Comparison of ENCODE assay signal across 14 cellular contexts in the genomic region with DNA sequence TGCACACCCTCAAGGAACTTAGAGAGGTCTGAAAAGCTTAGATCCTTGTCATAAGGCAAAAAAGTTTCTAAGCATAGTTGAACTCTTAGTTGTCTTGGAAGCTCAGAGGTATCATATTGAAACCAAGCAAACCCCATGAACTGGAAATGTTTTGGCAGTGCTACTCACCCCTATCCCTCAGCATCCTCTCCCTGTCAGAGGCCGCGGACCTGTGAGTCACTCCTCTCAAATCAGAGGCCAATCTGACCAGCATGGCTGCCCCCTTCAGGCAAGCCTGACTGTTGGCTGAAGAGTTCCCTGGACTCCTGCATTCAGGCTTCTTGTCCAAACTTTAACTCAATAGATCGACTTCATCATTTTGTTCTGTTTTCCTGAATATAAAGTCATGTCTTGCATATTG.
DNase-seq lines count a peak whose midpoint lies in the region; ATAC-seq and TF ChIP-seq lines count a peak whose summit lies in the region.
"Had no signal": no experiment of that assay in that cellular context is flagged by ENCODE, and none has a peak within 500 bp of the region (broad histone marks: within the 10 kb centered on the region; RNA-seq: fewer than 3 reads in every experiment).

No MANE protein-coding gene starts in this region.

- intact Hi-C loops in gastrocnemius medialis (cut with DNase I; ENCODE audit: low total_unique reads) = no loop called here
- intact Hi-C loops in tibial artery (cut with DNase I; ENCODE audit: low total_unique reads) = no loop called here

- no peak overlapping the region for H3K4me3 Mint-ChIP-seq in T-cell
- H3K4me3 Mint-ChIP-seq: CD4-positive, alpha-beta T cell; T-helper 2 cell treated with Interferon-gamma antibody and Interleukin-4, amounts not matched to agents 5 μg/mL and 100 μg/mL, for 36 hours had no signal

- CTCF ChIA-PET in AG04450 (lab: Charles Lee) = no interaction called here
- CTCF ChIA-PET in T-cell (lab: Charles Lee) = no interaction called here

- H3K4me3 ChIP-seq in AG04450 (ENCODE audit: low read depth, low read length) = no peak overlapping the region
- no peak overlapping the region for H3K4me3 ChIP-seq in gastrocnemius medialis
- H3K4me3 ChIP-seq in tibial artery = no peak overlapping the region
- H3K4me3 ChIP-seq: body of pancreas, GM12878, left ventricle myocardium inferior had no signal

- H3K27me3 ChIP-seq in AG04450 (ENCODE audit: control insufficient read depth, insufficient read depth, low read length) (no peaks in the 10 kb centered on the region), gastrocnemius medialis (no peaks in the 10 kb centered on the region), tibial artery (no peaks in the 10 kb centered on the region)
- H3K27me3 ChIP-seq: body of pancreas had no signal

- H3K4me1 ChIP-seq in gastrocnemius medialis (no peaks in the 10 kb centered on the region), tibial artery (no peaks in the 10 kb centered on the region)
- H3K4me1 ChIP-seq: body of pancreas, left ventricle myocardium inferior, parathyroid adenoma had no signal

- peaks cover 0 to 8% (median 0%) of the 10 kb centered on the region in 3 donors for H3K9me3 Mint-ChIP-seq in T-cell
- H3K9me3 Mint-ChIP-seq: CD4-positive, alpha-beta T cell had no signal

- POLR2A ChIA-PET in AG04450 (lab: Yijun Ruan, JAX) (no interaction called here), T-cell (lab: Charles Lee) (no interaction called here)

- no peak for TF ChIP-seq POLR2A in gastrocnemius medialis (IDR thresholded peaks at IDR 0.05)

- H3K36me3 ChIP-seq in gastrocnemius medialis (no peaks in the 10 kb centered on the region), tibial artery (no peaks in the 10 kb centered on the region)
- H3K36me3 ChIP-seq: left ventricle myocardium inferior had no signal

- in situ Hi-C loops in gastrocnemius medialis (cut with MboI; ENCODE audit: low sequenced_read_pairs in 4 of 4) = no loop called here

- ATAC-seq in GM18870 (IDR thresholded peaks at IDR 0.05; ENCODE audit: unreplicated experiment) (peak; percentile 64), gastrocnemius medialis (no peak), T-cell (replicated peaks in 1 of 4) (no peak)
- ATAC-seq: body of pancreas, GM12878 had no signal

- no peaks in the 10 kb centered on the region for H3K36me3 Mint-ChIP-seq in T-cell

- no peak overlapping the region for H3K27ac Mint-ChIP-seq in T-cell
- H3K27ac Mint-ChIP-seq: CD4-positive, alpha-beta T cell; T-helper 2 cell treated with Interferon-gamma antibody and Interleukin-4, amounts not matched to agents 5 μg/mL and 100 μg/mL, for 36 hours had no signal

- no peak for DNase-seq in AG04450 (ENCODE audit: low read depth, low spot score)
- DNase-seq in RPMI7951 (ENCODE audit: low read depth) = peak; percentile 36
- DNase-seq in fibroblast of peridontal ligament (ENCODE audit: extremely low read depth) = peak; percentile 44
- no peak for DNase-seq in gastrocnemius medialis
- no peak for DNase-seq in tibial artery
- DNase-seq in T-helper 1 cell = no peak
- DNase-seq in T-cell = no peak
- DNase-seq: body of pancreas; CD4-positive, alpha-beta T cell; left ventricle myocardium inferior had no signal

- H3K4me1 Mint-ChIP-seq in T-cell = no peaks in the 10 kb centered on the region

- no peaks in the 10 kb centered on the region for H3K9me3 ChIP-seq in AG04450 (ENCODE audit: control insufficient read depth, insufficient read depth, low read length)
- H3K9me3 ChIP-seq in gastrocnemius medialis = no peaks in the 10 kb centered on the region
- H3K9me3 ChIP-seq in tibial artery = no peaks in the 10 kb centered on the region
- H3K9me3 ChIP-seq: body of pancreas had no signal

- TF ChIP-seq CTCF in AG04450 (IDR thresholded peaks at IDR 0.05; ENCODE audit: low read depth, low read length) (peak; percentile 6; the same call in 1 of the 2 replicates), gastrocnemius medialis (IDR thresholded peaks at IDR 0.05 in 4 of 5, conservative IDR thresholded peaks at IDR 0.05 in 1 of 5) (no peak), tibial artery (IDR thresholded peaks at IDR 0.05) (no peak)

- no peaks in the 10 kb centered on the region for H3K27me3 Mint-ChIP-seq in T-cell
- H3K27me3 Mint-ChIP-seq: CD4-positive, alpha-beta T cell had no signal

- no peak overlapping the region for H3K27ac ChIP-seq in AG04450 (ENCODE audit: low read depth, low read length)
- no peak overlapping the region for H3K27ac ChIP-seq in gastrocnemius medialis
- no peak overlapping the region for H3K27ac ChIP-seq in tibial artery
- H3K27ac ChIP-seq: body of pancreas, left ventricle myocardium inferior, parathyroid adenoma had no signal

Comparison
In these comparisons a context has a peak if more than half of its experiments do, and no peak if none do; other contexts are left out.
1. DNase-seq: peak in RPMI7951 (single experiment) and fibroblast of peridontal ligament (single experiment); none in AG04450 (single experiment), gastrocnemius medialis (0 of 2), tibial artery (0 of 2), T-helper 1 cell (0 of 5) and T-cell (0 of 34).